Comparison of ENCODE assay signal across 26 cellular contexts in genomic region chr1:3965693-3966092, GRCh38.
A peak's percentile ranks its signal among the peaks of the same experiment; 100 is the strongest.
DNase-seq lines count a peak whose midpoint lies in the region; TF ChIP-seq lines count a peak whose summit lies in the region.
"Had no signal": no experiment of that assay in that cellular context is flagged by ENCODE, and none has a peak within 500 bp of the region (broad histone marks: within the 10 kb centered on the region; RNA-seq: fewer than 3 reads in every experiment).

No MANE protein-coding gene starts in this region.

- WGBS in SK-N-SH (ENCODE audit: low lambda C conversion rate): 42% methylated on average over 6 of the region's 6 CpGs

- DNase-seq in SK-N-SH: no peak
- DNase-seq: 8988T; ACHN; AML-193; BE2C; C1 segment of cervical spinal cord; Caco-2; Calu3; CD4-positive, alpha-beta memory T cell; CD4-positive, alpha-beta T cell; CD4-positive, CD25-positive, alpha-beta regulatory T cell; CD8-positive, alpha-beta memory T cell; CD8-positive, alpha-beta T cell; COR-L47; DMS 273 treated with DMSO at 0.1 percent for 48 hours; DMS153; DMS79; DMS79 treated with DMSO at 0.1 percent for 48 hours; DND-41; EL had no signal

- H3K79me2 ChIP-seq in SK-N-SH (ENCODE audit: insufficient read depth): no peaks in the 10 kb centered on the region

- POLR2A ChIA-PET in HEK293 (lab: Yijun Ruan, JAX): no interaction called here
- POLR2A ChIA-PET in SK-N-SH (lab: Yijun Ruan, JAX): no interaction called here

- H3K9me3 ChIP-seq in HEK293 (ENCODE audit: control insufficient read depth, insufficient read depth, low read depth, low read length) (no peaks in the 10 kb centered on the region), SK-N-SH (no peaks in the 10 kb centered on the region)
- H3K9me3 ChIP-seq: A549, BE2C, Caco-2 had no signal

- no peak overlapping the region for H3K27ac ChIP-seq in HEK293 (ENCODE audit: extremely low read depth, low read depth, low read length)
- no peak overlapping the region for H3K27ac ChIP-seq in SK-N-SH (ENCODE audit: low read depth in 2 of 2, low read length in 1 of 2)
- H3K27ac ChIP-seq: 22Rv1; A549; BLaER1; BLaER1 treated with 17β-estradiol and CSF1 and Interleukin-3, amounts not matched to agents 10 nM and 100 nM; C4-2B had no signal

- H3K4me2 ChIP-seq in SK-N-SH: no peak overlapping the region
- H3K4me2 ChIP-seq: A549; BLaER1; BLaER1 treated with 17β-estradiol and CSF1 and Interleukin-3, amounts not matched to agents 10 nM and 100 nM had no signal

- H3K36me3 ChIP-seq in HEK293 (ENCODE audit: control insufficient read depth in 2 of 2, insufficient read depth in 1 of 2, low read length in 2 of 2) (no peaks in the 10 kb centered on the region), SK-N-SH (replicated peaks in 1 of 2; ENCODE audit: control insufficient read depth in 1 of 2, insufficient read depth in 2 of 2, low read length in 1 of 2) (no peaks in the 10 kb centered on the region)
- H3K36me3 ChIP-seq: BE2C; BLaER1; BLaER1 treated with 17β-estradiol and CSF1 and Interleukin-3, amounts not matched to agents 10 nM and 100 nM had no signal

- H3K4me1 ChIP-seq in HEK293 (ENCODE audit: control insufficient read depth, insufficient read depth, low read length): no peaks in the 10 kb centered on the region
- no peaks in the 10 kb centered on the region for H3K4me1 ChIP-seq in SK-N-SH (ENCODE audit: control insufficient read depth in 1 of 2, insufficient read depth in 2 of 2, low read depth in 1 of 2, low read length in 1 of 2)
- H3K4me1 ChIP-seq: A549, BE2C, Caco-2 had no signal

- H3K9ac ChIP-seq in SK-N-SH: no peak overlapping the region
- H3K9ac ChIP-seq: BLaER1; BLaER1 treated with 17β-estradiol and CSF1 and Interleukin-3, amounts not matched to agents 10 nM and 100 nM had no signal

- no peaks in the 10 kb centered on the region for H3K9me2 ChIP-seq in SK-N-SH

- H2AFZ ChIP-seq in SK-N-SH (ENCODE audit: low read depth): no peak overlapping the region

- TF ChIP-seq CTCF in HEK293 (tag by site-specific recombination; IDR thresholded peaks at IDR 0.05) (no peak), SK-N-SH (IDR thresholded peaks at IDR 0.05) (no peak)

- no peak for TF ChIP-seq EP300 in SK-N-SH (IDR thresholded peaks at IDR 0.05; ENCODE audit: borderline replicate concordance in 1 of 2, low read depth in 1 of 2, low read length in 1 of 2)

- no peak for TF ChIP-seq RAD21 in SK-N-SH (IDR thresholded peaks at IDR 0.05; ENCODE audit: low read length)

- H3K4me3 ChIP-seq in HEK293 (ENCODE audit: low read depth, low read length) (no peak overlapping the region), SK-N-SH (ENCODE audit: low read depth in 2 of 2, low read length in 1 of 2) (no peak overlapping the region)
- H3K4me3 ChIP-seq: A549; BLaER1; BLaER1 treated with 17β-estradiol and CSF1 and Interleukin-3, amounts not matched to agents 10 nM and 100 nM had no signal

- CTCF ChIA-PET in HEK293 (lab: Yijun Ruan, JAX) (no interaction called here), SK-N-SH (lab: Yijun Ruan, JAX) (no interaction called here)

- no peaks in the 10 kb centered on the region for H4K20me1 ChIP-seq in SK-N-SH (ENCODE audit: insufficient read depth)
- H4K20me1 ChIP-seq: BLaER1; BLaER1 treated with 17β-estradiol and CSF1 and Interleukin-3, amounts not matched to agents 10 nM and 100 nM had no signal

- H3F3A ChIP-seq in SK-N-SH (replicated peaks; ENCODE audit: insufficient read depth): no peaks in the 10 kb centered on the region

- no peaks in the 10 kb centered on the region for H3K27me3 ChIP-seq in SK-N-SH (ENCODE audit: insufficient read depth)
- H3K27me3 ChIP-seq: BE2C; BLaER1; BLaER1 treated with 17β-estradiol and CSF1 and Interleukin-3, amounts not matched to agents 10 nM and 100 nM had no signal

TF ChIP-seq in HEK293, 187 proteins besides CTCF, POLR2A, EP300 and RAD21 (continues in another document):
- TF ChIP-seq, protein P1, sequence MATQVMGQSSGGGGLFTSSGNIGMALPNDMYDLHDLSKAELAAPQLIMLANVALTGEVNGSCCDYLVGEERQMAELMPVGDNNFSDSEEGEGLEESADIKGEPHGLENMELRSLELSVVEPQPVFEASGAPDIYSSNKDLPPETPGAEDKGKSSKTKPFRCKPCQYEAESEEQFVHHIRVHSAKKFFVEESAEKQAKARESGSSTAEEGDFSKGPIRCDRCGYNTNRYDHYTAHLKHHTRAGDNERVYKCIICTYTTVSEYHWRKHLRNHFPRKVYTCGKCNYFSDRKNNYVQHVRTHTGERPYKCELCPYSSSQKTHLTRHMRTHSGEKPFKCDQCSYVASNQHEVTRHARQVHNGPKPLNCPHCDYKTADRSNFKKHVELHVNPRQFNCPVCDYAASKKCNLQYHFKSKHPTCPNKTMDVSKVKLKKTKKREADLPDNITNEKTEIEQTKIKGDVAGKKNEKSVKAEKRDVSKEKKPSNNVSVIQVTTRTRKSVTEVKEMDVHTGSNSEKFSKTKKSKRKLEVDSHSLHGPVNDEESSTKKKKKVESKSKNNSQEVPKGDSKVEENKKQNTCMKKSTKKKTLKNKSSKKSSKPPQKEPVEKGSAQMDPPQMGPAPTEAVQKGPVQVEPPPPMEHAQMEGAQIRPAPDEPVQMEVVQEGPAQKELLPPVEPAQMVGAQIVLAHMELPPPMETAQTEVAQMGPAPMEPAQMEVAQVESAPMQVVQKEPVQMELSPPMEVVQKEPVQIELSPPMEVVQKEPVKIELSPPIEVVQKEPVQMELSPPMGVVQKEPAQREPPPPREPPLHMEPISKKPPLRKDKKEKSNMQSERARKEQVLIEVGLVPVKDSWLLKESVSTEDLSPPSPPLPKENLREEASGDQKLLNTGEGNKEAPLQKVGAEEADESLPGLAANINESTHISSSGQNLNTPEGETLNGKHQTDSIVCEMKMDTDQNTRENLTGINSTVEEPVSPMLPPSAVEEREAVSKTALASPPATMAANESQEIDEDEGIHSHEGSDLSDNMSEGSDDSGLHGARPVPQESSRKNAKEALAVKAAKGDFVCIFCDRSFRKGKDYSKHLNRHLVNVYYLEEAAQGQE (tag by site-specific recombination; IDR thresholded peaks at IDR 0.05): peak; percentile 59; the same call in 1 of the 2 replicates
- TF ChIP-seq ZNF501 (tag by site-specific recombination; IDR thresholded peaks at IDR 0.05): no peak

TF ChIP-seq in SK-N-SH, 30 proteins besides CTCF, POLR2A, EP300 and RAD21 (continues in another document):
- TF ChIP-seq USF1 (IDR thresholded peaks at IDR 0.05; ENCODE audit: borderline replicate concordance, low read depth): no peak
- TF ChIP-seq GATA2 (CRISPR knock-in tag; IDR thresholded peaks at IDR 0.05): no peak
- TF ChIP-seq NFIC (IDR thresholded peaks at IDR 0.05; ENCODE audit: borderline replicate concordance): no peak
- TF ChIP-seq RCOR1 (IDR thresholded peaks at IDR 0.05; ENCODE audit: low read length): no peak
- TF ChIP-seq ZBTB33 (IDR thresholded peaks at IDR 0.05; ENCODE audit: borderline replicate concordance, low read depth): no peak
- no peak for TF ChIP-seq FOXJ3 (CRISPR knock-in tag; IDR thresholded peaks at IDR 0.05)
- TF ChIP-seq FOSL2 (IDR thresholded peaks at IDR 0.05; ENCODE audit: borderline replicate concordance, low read depth): no peak
- TF ChIP-seq JUND (IDR thresholded peaks at IDR 0.05): no peak
- no peak for TF ChIP-seq PBX3 (IDR thresholded peaks at IDR 0.05)
